8 cellular contexts compared by ENCODE assay signal in the genomic region with DNA sequence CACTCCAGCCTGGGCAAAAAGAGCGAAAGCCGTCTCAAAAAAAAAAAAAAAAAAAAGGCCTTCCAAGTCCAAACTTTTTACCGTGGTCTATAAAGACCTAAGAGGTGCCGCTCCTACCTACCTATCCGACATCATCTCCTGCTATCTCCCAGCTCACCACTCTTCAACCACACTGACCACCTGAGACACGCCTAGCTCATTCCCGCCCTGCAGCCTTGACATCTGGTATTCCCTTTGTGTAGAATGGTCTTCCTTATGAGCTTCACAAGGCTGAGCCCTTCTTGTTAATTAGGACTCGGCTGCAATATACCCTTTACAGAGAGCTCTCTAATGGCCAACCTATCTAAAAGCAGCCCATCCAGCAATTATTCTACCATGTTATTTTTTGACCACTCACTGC. TPM values are rescaled to one million over a fixed set of nuclear protein-coding genes. Genes with fewer than 3 reads are reported as not detected.
DNase-seq lines count a peak whose midpoint lies in the region; ATAC-seq and TF ChIP-seq lines count a peak whose summit lies in the region.

No MANE protein-coding gene starts in this region.

- H4K8ac ChIP-seq in IMR-90 (ENCODE audit: low read depth in 2 of 2, low read length in 2 of 2): peak overlapping the region; percentile 96 to 99

- peak overlapping the region; percentile 100 for H3K4me2 ChIP-seq in IMR-90 (ENCODE audit: low read depth, low read length)

- POLR2A ChIA-PET in IMR-90 (lab: Charles Lee; ENCODE audit: unreplicated experiment) (interaction anchor here (0.6 to 0.8 kb wide), 2 partner anchors 15 to 299 kb away, joined by 4 to 25 read pairs; no protein-coding TSS in a partner anchor), HEK293T (lab: Yijun Ruan, JAX) (interaction anchor here (0.7 to 1.9 kb wide), 5 partner anchors 9 to 42 kb away, joined by 3 to 9 read pairs (median 5); no protein-coding TSS in a partner anchor)

- peak overlapping the region; percentile 100 for H3K4me3 Mint-ChIP-seq in central memory CD8-positive, alpha-beta T cell
- peak overlapping the region; percentile 95 to 100 (median 99) for H3K4me3 Mint-ChIP-seq in naive B cell

- TF ChIP-seq RAD21 in IMR-90 (IDR thresholded peaks at IDR 0.05; ENCODE audit: low read length): no peak

- peak overlapping the region; percentile 71 for H3K9ac ChIP-seq in IMR-90 (ENCODE audit: low read depth, low read length)

- no peak overlapping the region for H4K91ac ChIP-seq in IMR-90 (ENCODE audit: insufficient read depth, low read depth, low read length)

- H3K9me3 Mint-ChIP-seq in central memory CD8-positive, alpha-beta T cell: no peaks in the 10 kb centered on the region
- H3K9me3 Mint-ChIP-seq in naive B cell: no peaks in the 10 kb centered on the region

- dilution Hi-C loops in IMR-90 (cut with HindIII; ENCODE audit: low sequenced_read_pairs, unreplicated experiment): no loop called here

- peak overlapping the region; percentile 88; the same call in 1 of the 2 replicates for H2AK5ac ChIP-seq in IMR-90 (ENCODE audit: low read depth, low read length)

- no peak for DNase-seq in AG09309 (ENCODE audit: low read depth)
- no peak for DNase-seq in IMR-90
- DNase-seq in central memory CD8-positive, alpha-beta T cell (ENCODE audit: low spot score in 2 of 2): no peak
- no peak for DNase-seq in naive B cell
- DNase-seq in CD1c-positive myeloid dendritic cell (ENCODE audit: extremely low spot score): no peak
- no peak for DNase-seq in NCI-H446 treated with DMSO at 0.1 percent for 48 hours (lab: John Stamatoyannopoulos, UW)
- DNase-seq in HEK293T (ENCODE audit: extremely low spot score): no peak

- H2BK5ac ChIP-seq in IMR-90 (ENCODE audit: low read depth, low read length, poor library complexity, severe bottlenecking): peak overlapping the region; percentile 36

- H2BK120ac ChIP-seq in IMR-90 (ENCODE audit: low read depth, low read length): no peak overlapping the region

- ATAC-seq in IMR-90 (ENCODE audit: low read depth) (no peak), naive B cell (ENCODE audit: low read depth in 2 of 2) (no peak), GM18502 (IDR thresholded peaks at IDR 0.05; ENCODE audit: poor library complexity, unreplicated experiment) (no peak)
- no peak for ATAC-seq in central memory CD8-positive, alpha-beta T cell (replicated peaks; ENCODE audit: extremely low read depth, poor library complexity, severe bottlenecking)

- H3K18ac ChIP-seq in IMR-90 (ENCODE audit: low read depth, low read length): no peak overlapping the region

- peaks cover 29% of the 10 kb centered on the region for H3K4me1 Mint-ChIP-seq in central memory CD8-positive, alpha-beta T cell
- peaks cover 22 to 33% (median 29%) of the 10 kb centered on the region in 3 donors for H3K4me1 Mint-ChIP-seq in naive B cell

- H3K27ac ChIP-seq in IMR-90 (ENCODE audit: insufficient read depth, low read length): peak overlapping the region; percentile 36; the same call in 1 of the 2 replicates

- no peaks in the 10 kb centered on the region for H3K27me3 ChIP-seq in IMR-90 (ENCODE audit: control insufficient read depth, insufficient read depth, low read length)

- CTCF ChIA-PET in IMR-90 (lab: Yijun Ruan, JAX) (no interaction called here), HEK293T (lab: Yijun Ruan, JAX) (no interaction called here)

- peaks cover 31 to 43% of the 10 kb centered on the region in 2 experiments for H3K79me1 ChIP-seq in IMR-90 (ENCODE audit: low read depth in 1 of 2, low read length in 2 of 2)

- TF ChIP-seq CTCF in AG09309 (IDR thresholded peaks at IDR 0.05; ENCODE audit: control insufficient read depth, insufficient read depth, low read depth, low read length, missing control alignments) (no peak), IMR-90 (conservative IDR thresholded peaks at IDR 0.05; ENCODE audit: low read depth, low read length) (no peak)

- H2BK20ac ChIP-seq in IMR-90 (ENCODE audit: low read depth, low read length): no peak overlapping the region

- H4K20me1 ChIP-seq in IMR-90 (ENCODE audit: insufficient read depth, low read length): no peaks in the 10 kb centered on the region; the same call in 1 of the 2 replicates

- no CpG with 5 or more reads among the region's 8 CpGs for WGBS in IMR-90 (ENCODE audit: extremely low coverage in 2 of 2, insufficient read length in 1 of 2), 2 experiments

- H3K9me3 ChIP-seq in IMR-90 (ENCODE audit: control insufficient read depth, insufficient read depth, low read length): no peaks in the 10 kb centered on the region

- H2AFZ ChIP-seq in IMR-90 (replicated peaks; ENCODE audit: low read length, poor library complexity): peak overlapping the region; percentile 88

- H3K14ac ChIP-seq in IMR-90 (replicated peaks; ENCODE audit: low read depth, low read length): peak overlapping the region; percentile 8; the same call in 1 of the 2 replicates

- no peak overlapping the region for H2BK15ac ChIP-seq in IMR-90 (ENCODE audit: low read depth, low read length)

- peak overlapping the region; percentile 82 for H3K4ac ChIP-seq in IMR-90 (ENCODE audit: low read depth, low read length)

- no peaks in the 10 kb centered on the region for H3K27me3 Mint-ChIP-seq in central memory CD8-positive, alpha-beta T cell
- no peaks in the 10 kb centered on the region for H3K27me3 Mint-ChIP-seq in naive B cell

- in situ Hi-C loops in IMR-90 (cut with MboI; ENCODE audit: low sequenced_read_pairs): no loop called here

- H3K23ac ChIP-seq in IMR-90 (ENCODE audit: low read depth, low read length): peak overlapping the region; percentile 59

- no TSS peak for BruUV-seq in IMR-90 (replicated peaks; lab: Mats Ljungman, UMichigan)

- H3K36me3 Mint-ChIP-seq in central memory CD8-positive, alpha-beta T cell (ENCODE audit: insufficient read depth): peaks cover 34% of the 10 kb centered on the region
- H3K36me3 Mint-ChIP-seq in naive B cell: peaks cover 7 to 29% of the 10 kb centered on the region in 2 donors

- peaks cover 8% of the 10 kb centered on the region for H3K4me1 ChIP-seq in IMR-90 (ENCODE audit: control insufficient read depth, insufficient read depth, low read length)

- H3K4me3 ChIP-seq in AG09309 (ENCODE audit: control insufficient read depth, low read depth, low read length) (peak overlapping the region; percentile 99), IMR-90 (ENCODE audit: insufficient read depth, low read depth, low read length) (peak overlapping the region; percentile 87)

- no peak for TF ChIP-seq POLR2A in IMR-90 (IDR thresholded peaks at IDR 0.05; ENCODE audit: low read depth, low read length)

- no peak overlapping the region for H3K56ac ChIP-seq in IMR-90 (ENCODE audit: extremely low read depth, insufficient read depth, low read length)

- intact Hi-C loops in IMR-90 (cut with micrococcal nuclease): no loop called here

- peak overlapping the region; percentile 33 for H2AK9ac ChIP-seq in IMR-90 (replicated peaks; ENCODE audit: low read depth, low read length, poor library complexity)

- H4K5ac ChIP-seq in IMR-90 (ENCODE audit: low read depth, low read length): peak overlapping the region; percentile 89

- H3K27ac Mint-ChIP-seq in central memory CD8-positive, alpha-beta T cell (ENCODE audit: low read depth): peak overlapping the region; percentile 98
- H3K27ac Mint-ChIP-seq in naive B cell: peak overlapping the region in 5 of 6 donors; percentile 81 to 98 (median 98)

- peaks cover 4% of the 10 kb centered on the region; the same call in 1 of the 2 replicates for H3K9me1 ChIP-seq in IMR-90 (ENCODE audit: insufficient read depth, low read length)

- peaks cover 12% of the 10 kb centered on the region for H3K36me3 ChIP-seq in IMR-90 (ENCODE audit: control insufficient read depth, insufficient read depth, low read length)

TF ChIP-seq in IMR-90, 13 proteins besides CTCF, POLR2A, EP300 and RAD21 (continues in another document):
- TF ChIP-seq, protein P1, sequence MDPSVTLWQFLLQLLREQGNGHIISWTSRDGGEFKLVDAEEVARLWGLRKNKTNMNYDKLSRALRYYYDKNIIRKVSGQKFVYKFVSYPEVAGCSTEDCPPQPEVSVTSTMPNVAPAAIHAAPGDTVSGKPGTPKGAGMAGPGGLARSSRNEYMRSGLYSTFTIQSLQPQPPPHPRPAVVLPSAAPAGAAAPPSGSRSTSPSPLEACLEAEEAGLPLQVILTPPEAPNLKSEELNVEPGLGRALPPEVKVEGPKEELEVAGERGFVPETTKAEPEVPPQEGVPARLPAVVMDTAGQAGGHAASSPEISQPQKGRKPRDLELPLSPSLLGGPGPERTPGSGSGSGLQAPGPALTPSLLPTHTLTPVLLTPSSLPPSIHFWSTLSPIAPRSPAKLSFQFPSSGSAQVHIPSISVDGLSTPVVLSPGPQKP (IDR thresholded peaks at IDR 0.05; ENCODE audit: borderline replicate concordance, low read depth, low read length): no peak
- TF ChIP-seq CEBPB (IDR thresholded peaks at IDR 0.05; ENCODE audit: low read depth, low read length): no peak

TF ChIP-seq in HEK293T, 16 proteins besides CTCF, POLR2A, EP300 and RAD21:
- no peak for TF ChIP-seq ELF4 (IDR thresholded peaks at IDR 0.05)

RNA-seq across cellular contexts. Expression of gene MAGOH, which starts 0.7 kb away (rescaled TPM):
- 3.8 and 26.4 TPM in 2 replicates for total RNA-seq in IMR-90 (2012; rRNA removed)
- polyA plus RNA-seq in IMR-90 (2012; rRNA removed): 19.0 and 26.3 TPM in 2 replicates
- 2.2 and 3.2 TPM in 2 replicates for polyA plus RNA-seq in IMR-90 (2012; cell fraction: cytosol; rRNA removed)
- 0.38 and 5.7 TPM in 2 replicates for polyA plus RNA-seq in IMR-90 (2012; cell fraction: nucleus; rRNA removed; ENCODE audit: low replicate concordance)
- 100 to 1,000 TPM in 5 of 6 donors, 10 to 100 TPM in 1; 44.2 to 124 (median 117) TPM for polyA plus RNA-seq in naive B cell (ENCODE audit: low read depth in 6 of 6)

RNA-seq across cellular contexts. Expression of gene CZIB, which starts 17.2 kb away (rescaled TPM):
- 37.5 and 41.0 TPM in 2 replicates for total RNA-seq in IMR-90 (2012; rRNA removed)
- 55.5 and 58.9 TPM in 2 replicates for polyA plus RNA-seq in IMR-90 (2012; rRNA removed)
- 29.8 and 38.7 TPM in 2 replicates for polyA plus RNA-seq in IMR-90 (2012; cell fraction: cytosol; rRNA removed)
- 40.0 and 112 TPM in 2 replicates for polyA plus RNA-seq in IMR-90 (2012; cell fraction: nucleus; rRNA removed; ENCODE audit: low replicate concordance)
- polyA plus RNA-seq in naive B cell (ENCODE audit: low read depth in 6 of 6): 10 to 100 TPM; 34.5 to 63.0 (median 52.5) TPM

RNA-seq across cellular contexts. Expression of gene CPT2, which starts 41.0 kb away (rescaled TPM):
- total RNA-seq in IMR-90 (2012; rRNA removed): 14.2 and 16.0 TPM in 2 replicates
- polyA plus RNA-seq in IMR-90 (2012; rRNA removed): 13.6 and 15.8 TPM in 2 replicates
- polyA plus RNA-seq in IMR-90 (2012; cell fraction: cytosol; rRNA removed): 7.7 and 11.3 TPM in 2 replicates
- polyA plus RNA-seq in IMR-90 (2012; cell fraction: nucleus; rRNA removed; ENCODE audit: low replicate concordance): 5.3 and 8.3 TPM in 2 replicates
- 10 to 100 TPM; 21.2 to 39.1 (median 28.5) TPM for polyA plus RNA-seq in naive B cell (ENCODE audit: low read depth in 6 of 6)
